8 cellular contexts compared by ENCODE assay signal in the genomic region with DNA sequence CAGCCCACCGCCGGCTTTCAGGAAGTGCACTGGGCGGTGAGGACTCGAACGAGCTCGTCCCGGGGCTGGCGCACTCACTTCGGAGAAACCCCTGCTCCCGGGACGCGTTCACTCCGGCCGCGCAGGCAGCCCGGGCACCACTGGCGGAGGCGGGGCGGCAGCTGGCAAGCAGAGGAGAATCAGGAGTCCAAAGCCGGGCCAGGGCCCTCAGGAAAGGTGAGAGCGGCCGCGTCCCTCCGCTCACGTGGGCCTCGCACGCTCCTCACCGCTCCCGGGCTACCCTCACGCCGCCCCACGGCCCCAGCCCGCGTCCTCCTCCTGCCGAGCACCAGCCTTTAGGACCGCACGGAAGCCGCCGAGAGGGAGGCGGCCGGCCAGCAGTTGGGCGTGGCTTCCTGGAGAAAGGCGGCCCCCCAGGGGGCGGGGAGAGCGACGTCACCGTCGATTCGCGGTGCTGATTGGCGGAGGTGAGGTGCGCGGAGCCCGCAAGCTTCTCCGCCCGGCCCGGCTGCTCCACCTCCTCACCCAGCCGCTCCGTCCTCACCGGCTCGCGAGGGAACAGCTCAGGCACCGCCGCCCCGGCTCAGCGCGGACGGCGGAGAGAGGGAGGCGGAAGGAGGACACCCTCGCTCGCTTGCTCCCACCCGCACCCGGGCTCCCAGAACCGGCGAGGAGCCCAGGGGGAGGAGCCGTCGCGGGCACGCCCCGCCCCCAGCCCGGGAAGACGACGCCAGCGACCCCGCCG. TPM values are rescaled to one million over a fixed set of nuclear protein-coding genes. Genes with fewer than 3 reads are reported as not detected.
A peak's percentile ranks its signal among the peaks of the same experiment; 100 is the strongest.
DNase-seq lines count a peak whose midpoint lies in the region; ATAC-seq and TF ChIP-seq lines count a peak whose summit lies in the region.

A gene (plus strand): TSS at position 516 of the 745 bp plus-strand sequence. CDS start 400 bp downstream, outside the sequence.

- H3K27me3 ChIP-seq in ACC112 (ENCODE audit: insufficient read depth, low read length), result no peaks in the 10 kb centered on the region
- H3K27me3 ChIP-seq in breast epithelium, result no peaks in the 10 kb centered on the region

- H3K4me3 ChIP-seq in ACC112 (ENCODE audit: low read depth, low read length), result peak within 1 kb of the TSS; percentile 97
- H3K4me3 ChIP-seq in breast epithelium, result peak within 1 kb of the TSS; percentile 79 to 91 (median 87)
- H3K4me3 ChIP-seq in iPS-18c (ENCODE audit: insufficient read depth, low read depth, low read length), result peak within 1 kb of the TSS; percentile 80
- H3K4me3 ChIP-seq in skin epidermis, result peak within 1 kb of the TSS; percentile 74 to 95 (median 89)

- H3K36me3 ChIP-seq in ACC112 (ENCODE audit: insufficient read depth, low read length) (no peaks in the 10 kb centered on the region), breast epithelium (no peaks in the 10 kb centered on the region)

- DNase-seq in NCI-H2196 treated with DMSO at 0.1 percent for 48 hours (lab: John Stamatoyannopoulos, UW; ENCODE audit: unreplicated experiment) (peak; percentile 91), breast epithelium (ENCODE audit: low spot score in 2 of 2) (peak; percentile 97 to 98)

- H3K4me1 ChIP-seq in ACC112 (ENCODE audit: control insufficient read depth, insufficient read depth, low read length, unreplicated experiment) (peaks cover 31% of the 10 kb centered on the region), breast epithelium (peaks cover 0 to 7% of the 10 kb centered on the region in 2 donors)

- peak; percentile 70 for ATAC-seq in GM18870 (IDR thresholded peaks at IDR 0.05; ENCODE audit: unreplicated experiment)
- ATAC-seq in HG03135 (IDR thresholded peaks at IDR 0.05; ENCODE audit: unreplicated experiment), result peak; percentile 71

- H2AFZ ChIP-seq in ACC112 (ENCODE audit: low read length, unreplicated experiment), result peak within 1 kb of the TSS; percentile 92

- TF ChIP-seq POLR2A in breast epithelium (IDR thresholded peaks at IDR 0.05), result peak; percentile 73

- TF ChIP-seq CTCF in VCaP (conservative IDR thresholded peaks at IDR 0.05) (no peak), breast epithelium (IDR thresholded peaks at IDR 0.05) (no peak)

- H3K79me2 ChIP-seq in ACC112 (ENCODE audit: control insufficient read depth, insufficient read depth, low read length, unreplicated experiment), result peaks cover 57% of the 10 kb centered on the region

- intact Hi-C loops in breast epithelium (cut with DNase I; ENCODE audit: low total_unique reads), result no loop called here

- peak within 1 kb of the TSS; percentile 84 for H3K27ac ChIP-seq in ACC112 (ENCODE audit: low read depth, low read length)
- H3K27ac ChIP-seq in VCaP, result peak within 1 kb of the TSS; percentile 97
- H3K27ac ChIP-seq in breast epithelium, result peak within 1 kb of the TSS; percentile 99
- peak within 1 kb of the TSS; percentile 81 to 97 (median 93) for H3K27ac ChIP-seq in skin epidermis

- H3K9me3 ChIP-seq in breast epithelium, result no peaks in the 10 kb centered on the region
- H3K9me3 ChIP-seq in iPS-18c (ENCODE audit: control insufficient read depth, insufficient read depth, low read length), result no peaks in the 10 kb centered on the region

RNA-seq across cellular contexts. Expression of the gene that starts here (rescaled TPM):
- 10 to 100 TPM; 24.3 to 36.3 (median 26.2) TPM for total RNA-seq in breast epithelium

Comparison
In these comparisons a context has a peak if more than half of its experiments do, and no peak if none do; other contexts are left out.
1. Peak in every context shown above with its lines: DNase-seq, ATAC-seq, H3K4me3 ChIP-seq and H3K27ac ChIP-seq.